In the genomic region with DNA sequence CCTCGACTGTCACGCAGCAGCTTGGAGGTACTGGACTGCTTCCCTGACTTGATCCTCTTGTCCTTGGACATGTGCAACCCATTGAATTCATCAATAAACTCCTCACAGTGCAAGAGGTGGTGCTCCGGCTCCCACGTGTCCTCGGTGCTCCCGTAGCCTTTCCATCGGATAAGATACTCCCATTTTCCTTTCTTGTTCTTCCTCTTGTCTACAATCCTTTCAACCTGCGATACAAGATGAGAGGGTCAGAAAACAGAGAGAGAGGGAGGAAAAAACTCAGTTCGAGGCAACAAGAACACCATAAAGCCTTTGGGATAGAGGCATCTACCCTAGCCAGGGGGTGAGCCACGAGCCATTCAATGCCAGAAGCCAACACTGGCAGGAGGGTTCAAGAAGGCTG, we compare ENCODE assay signal across 35 cellular contexts.
A peak's percentile ranks its signal among the peaks of the same experiment; 100 is the strongest.
DNase-seq lines count a peak whose midpoint lies in the region; ATAC-seq and TF ChIP-seq lines count a peak whose summit lies in the region.
"Had no signal": no experiment of that assay in that cellular context is flagged by ENCODE, and none has a peak within 500 bp of the region (broad histone marks: within the 10 kb centered on the region; RNA-seq: fewer than 3 reads in every experiment).

No MANE protein-coding gene starts in this region.

- H3K27ac ChIP-seq in esophagus muscularis mucosa (replicated peaks in 1 of 4) (no peak overlapping the region), brain microvascular endothelial cell (no peak overlapping the region)
- H3K27ac ChIP-seq: 22Rv1; A549; BLaER1; BLaER1 treated with 17β-estradiol and CSF1 and Interleukin-3, amounts not matched to agents 10 nM and 100 nM; C4-2B had no signal

- ATAC-seq in HG03571 (IDR thresholded peaks at IDR 0.05; ENCODE audit: unreplicated experiment), result no peak
- ATAC-seq: A549; CD8-positive, alpha-beta T cell had no signal

- TF ChIP-seq CTCF in esophagus muscularis mucosa (IDR thresholded peaks at IDR 0.05), result no peak
- TF ChIP-seq CTCF in osteocyte (IDR thresholded peaks at IDR 0.05), result no peak
- TF ChIP-seq CTCF in brain microvascular endothelial cell (IDR thresholded peaks at IDR 0.05; ENCODE audit: low read depth, low read length, missing control alignments), result no peak

- H3K27me3 Mint-ChIP-seq in osteocyte (ENCODE audit: unreplicated experiment), result no peaks in the 10 kb centered on the region
- H3K27me3 Mint-ChIP-seq: CD4-positive, alpha-beta memory T cell; CD4-positive, alpha-beta T cell; CD4-positive, CD25-positive, alpha-beta regulatory T cell; CD8-positive, alpha-beta memory T cell had no signal

- H3K4me1 ChIP-seq in esophagus muscularis mucosa, result no peaks in the 10 kb centered on the region
- H3K4me1 ChIP-seq: A549, BE2C, BLaER1, Caco-2 had no signal

- no peaks in the 10 kb centered on the region for H3K9me3 ChIP-seq in esophagus muscularis mucosa
- H3K9me3 ChIP-seq: A549, BE2C, Caco-2 had no signal

- no peaks in the 10 kb centered on the region for H3K27me3 ChIP-seq in esophagus muscularis mucosa
- no peaks in the 10 kb centered on the region for H3K27me3 ChIP-seq in brain microvascular endothelial cell (replicated peaks)
- H3K27me3 ChIP-seq: BE2C; BLaER1; BLaER1 treated with 17β-estradiol and CSF1 and Interleukin-3, amounts not matched to agents 10 nM and 100 nM had no signal

- H3K4me3 ChIP-seq in esophagus muscularis mucosa, result no peak overlapping the region
- no peak overlapping the region for H3K4me3 ChIP-seq in brain microvascular endothelial cell (ENCODE audit: low read depth, low read length)
- H3K4me3 ChIP-seq: A549; BLaER1; BLaER1 treated with 17β-estradiol and CSF1 and Interleukin-3, amounts not matched to agents 10 nM and 100 nM had no signal

- intact Hi-C loops in esophagus muscularis mucosa (cut with DNase I), result no loop called here

- 90% methylated on average over 10 of the region's 10 CpGs for WGBS in esophagus muscularis mucosa

- TF ChIP-seq POLR2A in esophagus muscularis mucosa (IDR thresholded peaks at IDR 0.05; ENCODE audit: low read depth), result no peak

- DNase-seq in ecto neural progenitor cell (ENCODE audit: low spot score) (peak; percentile 21), esophagus muscularis mucosa (ENCODE audit: extremely low spot score) (peak; percentile 70), islet precursor cell (peak; percentile 17), osteocyte (ENCODE audit: extremely low spot score, unreplicated experiment) (peak; percentile 62), LoVo (ENCODE audit: low spot score) (no peak), brain microvascular endothelial cell (no peak)
- no peak for DNase-seq in stimulated activated CD4-positive, alpha-beta T cell treated with anti-CD3 and anti-CD28 coated beads, Interleukin-4, amount 100 ng/mL, for 4 hours
- DNase-seq: 8988T; ACHN; AML-193; BE2C; C1 segment of cervical spinal cord; Caco-2; Calu3; CD4-positive, alpha-beta memory T cell; CD4-positive, alpha-beta T cell; CD4-positive, CD25-positive, alpha-beta regulatory T cell; CD8-positive, alpha-beta memory T cell; CD8-positive, alpha-beta T cell; COR-L47; DMS 273 treated with DMSO at 0.1 percent for 48 hours; DMS153; DMS53; DMS79; DMS79 treated with DMSO at 0.1 percent for 48 hours; DND-41; EL had no signal

- no peaks in the 10 kb centered on the region for H3K36me3 Mint-ChIP-seq in osteocyte (ENCODE audit: unreplicated experiment)

- H3K36me3 ChIP-seq in esophagus muscularis mucosa (peaks cover 0 to 4% (median 0%) of the 10 kb centered on the region in 4 donors), brain microvascular endothelial cell (replicated peaks) (no peaks in the 10 kb centered on the region)
- H3K36me3 ChIP-seq: BE2C had no signal

- in situ Hi-C loops in brain microvascular endothelial cell (cut with HindIII; ENCODE audit: low pct_ligation_motif_present, low sequenced_read_pairs), result no loop called here

- TF ChIP-seq EP300 in esophagus muscularis mucosa (IDR thresholded peaks at IDR 0.05), result no peak

- no peak overlapping the region for H3K27ac Mint-ChIP-seq in osteocyte (ENCODE audit: unreplicated experiment)
- H3K27ac Mint-ChIP-seq: B cell; CD14-positive monocyte; CD4-positive, alpha-beta T cell; CD4-positive, CD25-positive, alpha-beta regulatory T cell; CD8-positive, alpha-beta memory T cell; CD8-positive, alpha-beta T cell had no signal

- H3K9me3 Mint-ChIP-seq in osteocyte (ENCODE audit: unreplicated experiment), result peaks cover 14% of the 10 kb centered on the region
- H3K9me3 Mint-ChIP-seq: CD4-positive, CD25-positive, alpha-beta regulatory T cell; CD8-positive, alpha-beta T cell had no signal

- H3K4me1 Mint-ChIP-seq in osteocyte (ENCODE audit: unreplicated experiment), result no peaks in the 10 kb centered on the region

- no peak overlapping the region for H3K4me3 Mint-ChIP-seq in osteocyte (ENCODE audit: unreplicated experiment)
- H3K4me3 Mint-ChIP-seq: B cell; CD14-positive monocyte; CD4-positive, alpha-beta memory T cell; CD4-positive, alpha-beta T cell; CD4-positive, CD25-positive, alpha-beta regulatory T cell; CD8-positive, alpha-beta memory T cell; CD8-positive, alpha-beta T cell had no signal

Comparison
In these comparisons a context has a peak if more than half of its experiments do, and no peak if none do; other contexts are left out.
1. DNase-seq: peak in ecto neural progenitor cell (single experiment), esophagus muscularis mucosa (single experiment), islet precursor cell (single experiment) and osteocyte (single experiment); none in stimulated activated CD4-positive, alpha-beta T cell treated with anti-CD3 and anti-CD28 coated beads, Interleukin-4, amount 100 ng/mL, for 4 hours (0 of 2), LoVo (single experiment) and brain microvascular endothelial cell (single experiment).